ENCODE assay signal across 1 cellular context in the genomic region with DNA sequence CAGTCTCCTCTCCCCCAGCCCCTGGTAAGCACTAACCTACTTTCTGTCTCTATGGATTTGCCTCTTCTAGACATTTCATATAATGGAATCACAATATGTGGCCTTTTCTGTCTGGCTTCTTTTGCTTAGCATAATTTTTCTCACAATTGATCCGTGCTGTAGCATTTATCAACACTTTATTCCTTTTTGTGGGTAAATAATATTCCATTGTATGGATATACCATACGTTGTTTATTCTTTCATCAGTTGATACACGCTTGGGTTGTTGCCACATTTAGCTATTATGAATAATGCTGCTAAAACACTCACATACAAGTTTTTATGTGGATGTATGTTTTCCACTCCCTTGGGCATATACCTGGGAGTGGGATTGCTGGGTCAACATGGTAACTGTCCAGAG.
TF ChIP-seq lines count a peak whose summit lies in the region.

No MANE protein-coding gene starts in this region.

TF ChIP-seq in SK-N-SH, 30 proteins besides CTCF, POLR2A, EP300 and RAD21 (continued from another document):
- TF ChIP-seq, protein P1, sequence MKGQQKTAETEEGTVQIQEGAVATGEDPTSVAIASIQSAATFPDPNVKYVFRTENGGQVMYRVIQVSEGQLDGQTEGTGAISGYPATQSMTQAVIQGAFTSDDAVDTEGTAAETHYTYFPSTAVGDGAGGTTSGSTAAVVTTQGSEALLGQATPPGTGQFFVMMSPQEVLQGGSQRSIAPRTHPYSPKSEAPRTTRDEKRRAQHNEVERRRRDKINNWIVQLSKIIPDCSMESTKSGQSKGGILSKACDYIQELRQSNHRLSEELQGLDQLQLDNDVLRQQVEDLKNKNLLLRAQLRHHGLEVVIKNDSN (IDR thresholded peaks at IDR 0.05; ENCODE audit: borderline replicate concordance, low read depth) = no peak
- TF ChIP-seq FOXM1 (IDR thresholded peaks at IDR 0.05; ENCODE audit: low read depth) (no peak), RXRA (IDR thresholded peaks at IDR 0.05; ENCODE audit: borderline replicate concordance, low read depth) (no peak), YY1 (IDR thresholded peaks at IDR 0.05; ENCODE audit: low read depth) (no peak)
- TF ChIP-seq, protein P2, sequence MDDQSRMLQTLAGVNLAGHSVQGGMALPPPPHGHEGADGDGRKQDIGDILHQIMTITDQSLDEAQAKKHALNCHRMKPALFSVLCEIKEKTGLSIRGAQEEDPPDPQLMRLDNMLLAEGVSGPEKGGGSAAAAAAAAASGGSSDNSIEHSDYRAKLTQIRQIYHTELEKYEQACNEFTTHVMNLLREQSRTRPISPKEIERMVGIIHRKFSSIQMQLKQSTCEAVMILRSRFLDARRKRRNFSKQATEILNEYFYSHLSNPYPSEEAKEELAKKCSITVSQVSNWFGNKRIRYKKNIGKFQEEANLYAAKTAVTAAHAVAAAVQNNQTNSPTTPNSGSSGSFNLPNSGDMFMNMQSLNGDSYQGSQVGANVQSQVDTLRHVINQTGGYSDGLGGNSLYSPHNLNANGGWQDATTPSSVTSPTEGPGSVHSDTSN (IDR thresholded peaks at IDR 0.05) = no peak
